5 cellular contexts compared by ENCODE assay signal in genomic region chr2:140262908-140263307, GRCh38.
"Had no signal": no experiment of that assay in that cellular context is flagged by ENCODE, and none has a peak within 500 bp of the region (broad histone marks: within the 10 kb centered on the region; RNA-seq: fewer than 3 reads in every experiment).

No MANE protein-coding gene starts in this region.

- DNase-seq: IMR-90, KBM-7 had no signal

- H3K4me3 ChIP-seq: K562 had no signal

- H3K27ac ChIP-seq: HL-60 had no signal

- ATAC-seq: HepG2, K562 had no signal
